ENCODE assay signal across 8 cellular contexts in genomic region chrX:10119399-10119990, GRCh38.
A peak's percentile ranks its signal among the peaks of the same experiment; 100 is the strongest.
DNase-seq lines count a peak whose midpoint lies in the region; ATAC-seq and TF ChIP-seq lines count a peak whose summit lies in the region.

No MANE protein-coding gene starts in this region.

- no peaks in the 10 kb centered on the region; the same call in 1 of the 2 replicates for H3K36me3 ChIP-seq in WERI-Rb-1

- H3K9me3 ChIP-seq in WERI-Rb-1 (ENCODE audit: severe bottlenecking) = peaks cover 3% of the 10 kb centered on the region

- DNase-seq in NCI-H2107 treated with DMSO at 0.1 percent for 48 hours (lab: John Stamatoyannopoulos, UW; ENCODE audit: unreplicated experiment) (peak; percentile 64), WERI-Rb-1 (peak; percentile 64), T47D (ENCODE audit: low read depth in 1 of 2, low spot score in 1 of 2) (peak; percentile 49 to 91), inferior parietal cortex (ENCODE audit: extremely low spot score) (peak; percentile 79)
- peak; percentile 29 to 50 for DNase-seq in stimulated activated CD4-positive, alpha-beta T cell treated with anti-CD3 and anti-CD28 coated beads, Interleukin-1b, Interleukin-23, amount 100 ng/mL, for 1 hour (ENCODE audit: low read depth in 2 of 2)

- H3K27ac ChIP-seq in WERI-Rb-1 = no peak overlapping the region

- ATAC-seq in HG02884 (IDR thresholded peaks at IDR 0.05; ENCODE audit: unreplicated experiment) (peak; percentile 34), GM19397 (IDR thresholded peaks at IDR 0.05; ENCODE audit: unreplicated experiment) (no peak)

- TF ChIP-seq CTCF in GM12874 (IDR thresholded peaks at IDR 0.05; ENCODE audit: insufficient read depth, low read depth, low read length) (peak; percentile 71), WERI-Rb-1 (IDR thresholded peaks at IDR 0.05; ENCODE audit: low read depth, low read length) (peak; percentile 91)

- in situ Hi-C loops in T47D (cut with HindIII; ENCODE audit: low pct_unique_long_range_greater_than_20kb, low sequenced_read_pairs) = no loop called here

- H3K27me3 ChIP-seq in WERI-Rb-1 (ENCODE audit: insufficient read depth, low read depth, severe bottlenecking) = peaks cover 8% of the 10 kb centered on the region

- no peak overlapping the region for H3K4me3 ChIP-seq in WERI-Rb-1 (ENCODE audit: low read depth, low read length)
